ENCODE assay signal across 1 cellular context in the genomic region with DNA sequence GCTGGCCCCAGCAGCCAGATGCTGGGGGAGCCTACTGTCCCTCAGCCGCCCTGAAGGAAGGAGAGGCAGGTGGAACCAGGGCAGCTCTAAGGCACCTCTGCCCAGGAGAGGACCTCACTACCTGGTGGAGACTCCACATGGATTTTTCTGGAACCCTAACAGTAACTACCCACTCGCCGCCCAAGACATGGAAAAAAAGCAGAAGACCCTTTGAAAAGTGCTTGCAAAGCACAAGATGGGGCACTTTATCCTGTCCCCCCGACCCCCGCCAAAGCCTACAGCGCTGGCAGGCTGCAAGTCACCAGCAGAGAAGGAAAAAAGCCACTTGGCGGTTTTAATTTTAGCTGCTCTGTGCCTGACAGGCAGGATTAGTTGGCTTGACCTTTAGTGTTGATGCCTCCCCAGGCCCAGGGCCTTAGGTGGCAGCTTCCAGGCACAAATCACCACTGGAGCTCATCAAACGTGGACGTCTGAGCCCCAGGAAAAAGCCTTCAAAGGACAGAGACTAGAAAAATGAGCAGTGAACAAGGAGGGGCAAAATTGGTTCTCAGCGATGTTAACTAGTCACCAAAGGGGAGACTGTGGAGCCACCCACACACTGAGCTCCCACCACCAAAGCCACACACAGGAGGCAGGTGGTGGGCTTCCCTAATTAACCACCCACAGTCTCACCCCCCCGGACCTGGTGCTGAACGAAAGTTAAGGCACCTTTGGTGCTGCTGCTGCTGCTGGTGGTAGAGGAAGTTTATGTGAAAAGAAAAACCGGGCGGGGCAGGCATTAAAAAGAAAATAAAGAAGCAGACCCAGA.
A peak's percentile ranks its signal among the peaks of the same experiment; 100 is the strongest.
TF ChIP-seq lines count a peak whose summit lies in the region.

No MANE protein-coding gene starts in this region.

TF ChIP-seq in HEK293, 187 proteins besides CTCF, POLR2A, EP300 and RAD21 (continued from another document):
- TF ChIP-seq, protein P1, sequence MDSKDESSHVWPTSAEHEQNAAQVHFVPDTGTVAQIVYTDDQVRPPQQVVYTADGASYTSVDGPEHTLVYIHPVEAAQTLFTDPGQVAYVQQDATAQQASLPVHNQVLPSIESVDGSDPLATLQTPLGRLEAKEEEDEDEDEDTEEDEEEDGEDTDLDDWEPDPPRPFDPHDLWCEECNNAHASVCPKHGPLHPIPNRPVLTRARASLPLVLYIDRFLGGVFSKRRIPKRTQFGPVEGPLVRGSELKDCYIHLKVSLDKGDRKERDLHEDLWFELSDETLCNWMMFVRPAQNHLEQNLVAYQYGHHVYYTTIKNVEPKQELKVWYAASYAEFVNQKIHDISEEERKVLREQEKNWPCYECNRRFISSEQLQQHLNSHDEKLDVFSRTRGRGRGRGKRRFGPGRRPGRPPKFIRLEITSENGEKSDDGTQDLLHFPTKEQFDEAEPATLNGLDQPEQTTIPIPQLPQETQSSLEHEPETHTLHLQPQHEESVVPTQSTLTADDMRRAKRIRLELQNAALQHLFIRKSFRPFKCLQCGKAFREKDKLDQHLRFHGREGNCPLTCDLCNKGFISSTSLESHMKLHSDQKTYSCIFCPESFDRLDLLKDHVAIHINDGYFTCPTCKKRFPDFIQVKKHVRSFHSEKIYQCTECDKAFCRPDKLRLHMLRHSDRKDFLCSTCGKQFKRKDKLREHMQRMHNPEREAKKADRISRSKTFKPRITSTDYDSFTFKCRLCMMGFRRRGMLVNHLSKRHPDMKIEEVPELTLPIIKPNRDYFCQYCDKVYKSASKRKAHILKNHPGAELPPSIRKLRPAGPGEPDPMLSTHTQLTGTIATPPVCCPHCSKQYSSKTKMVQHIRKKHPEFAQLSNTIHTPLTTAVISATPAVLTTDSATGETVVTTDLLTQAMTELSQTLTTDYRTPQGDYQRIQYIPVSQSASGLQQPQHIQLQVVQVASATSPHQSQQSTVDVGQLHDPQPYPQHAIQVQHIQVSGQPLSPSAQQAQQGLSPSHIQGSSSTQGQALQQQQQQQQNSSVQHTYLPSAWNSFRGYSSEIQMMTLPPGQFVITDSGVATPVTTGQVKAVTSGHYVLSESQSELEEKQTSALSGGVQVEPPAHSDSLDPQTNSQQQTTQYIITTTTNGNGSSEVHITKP (tag by site-specific recombination; IDR thresholded peaks at IDR 0.05), result 0 out of 2 replicates have a peak, but pooled peaks have one; percentile 28
- TF ChIP-seq GLIS2 (tag by site-specific recombination; IDR thresholded peaks at IDR 0.05) (0 out of 2 replicates have a peak, but pooled peaks have one; percentile 3), ZNF266 (tag by site-specific recombination; IDR thresholded peaks at IDR 0.05; ENCODE audit: low read depth) (no peak), KLF16 (tag by site-specific recombination; IDR thresholded peaks at IDR 0.05) (no peak), GLIS1 (tag by site-specific recombination; IDR thresholded peaks at IDR 0.05) (peak; percentile 91), ZNF416 (tag by site-specific recombination; IDR thresholded peaks at IDR 0.05) (no peak), ZNF549 (tag by site-specific recombination; IDR thresholded peaks at IDR 0.05) (no peak), ZNF335 (tag by site-specific recombination; conservative IDR thresholded peaks at IDR 0.05) (no peak), ZNF404 (tag by site-specific recombination; IDR thresholded peaks at IDR 0.05) (no peak), FEZF1 (tag by site-specific recombination; IDR thresholded peaks at IDR 0.05) (peak; percentile 28), ZNF843 (tag by site-specific recombination; IDR thresholded peaks at IDR 0.05) (no peak), ZNF837 (tag by site-specific recombination; IDR thresholded peaks at IDR 0.05) (no peak)
TF ChIP-seq in HEK293: peak in this region for 7.
